ENCODE assay signal across 15 cellular contexts in the genomic region with DNA sequence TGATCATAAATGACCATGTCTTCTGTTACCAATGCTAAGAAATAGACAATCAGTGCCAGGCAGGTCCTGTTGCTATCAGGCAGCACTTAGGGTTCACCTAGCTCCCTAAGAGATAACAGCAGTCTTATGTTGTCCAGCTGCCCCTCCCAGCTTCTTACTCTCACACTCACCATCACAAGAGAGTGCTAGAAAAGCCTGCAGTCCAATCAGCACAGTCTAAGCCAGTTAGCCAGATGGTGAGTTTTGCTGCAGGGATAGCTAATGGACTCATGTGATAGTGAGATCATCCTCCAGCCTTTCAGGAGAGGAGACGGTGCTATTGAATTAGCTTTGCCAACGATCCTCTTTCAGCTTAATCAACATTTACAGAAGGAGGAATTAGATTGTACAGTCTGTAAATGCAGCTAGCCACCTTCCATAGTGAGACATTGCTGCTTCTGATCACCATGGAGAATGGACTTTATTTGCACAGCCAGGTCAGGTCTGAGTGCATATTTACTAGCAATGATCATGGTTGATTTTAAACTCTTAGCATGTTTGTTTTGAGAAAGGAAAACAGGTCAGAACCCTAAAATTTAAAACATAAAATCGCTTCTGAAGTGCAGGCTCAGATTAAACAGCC.
DNase-seq lines count a peak whose midpoint lies in the region; TF ChIP-seq lines count a peak whose summit lies in the region.
"Had no signal": no experiment of that assay in that cellular context is flagged by ENCODE, and none has a peak within 500 bp of the region (broad histone marks: within the 10 kb centered on the region; RNA-seq: fewer than 3 reads in every experiment).

No MANE protein-coding gene starts in this region.

- H3K27me3 ChIP-seq in osteoblast (ENCODE audit: insufficient read depth, low read length), result no peaks in the 10 kb centered on the region
- H3K27me3 ChIP-seq: dorsolateral prefrontal cortex had no signal

- H2AFZ ChIP-seq in osteoblast (ENCODE audit: low read length), result no peak overlapping the region

- H3K4me2 ChIP-seq in osteoblast (ENCODE audit: insufficient read depth, low read length), result no peak overlapping the region
- H3K4me2 ChIP-seq: KMS-11 had no signal

- H3K36me3 ChIP-seq in osteoblast (ENCODE audit: insufficient read depth, low read length), result no peaks in the 10 kb centered on the region

- H3K27ac ChIP-seq in osteoblast (ENCODE audit: low read depth, low read length), result no peak overlapping the region
- H3K27ac ChIP-seq: C4-2B, dorsolateral prefrontal cortex, KMS-11 had no signal

- peaks cover 3% of the 10 kb centered on the region for H3K9me3 ChIP-seq in osteoblast (ENCODE audit: low read depth, low read length)

- no peak overlapping the region for H3K4me3 ChIP-seq in osteoblast (ENCODE audit: insufficient read depth, low read length)
- H3K4me3 ChIP-seq: dorsolateral prefrontal cortex had no signal

- TF ChIP-seq CTCF in osteoblast (IDR thresholded peaks at IDR 0.05; ENCODE audit: extremely low read depth, low read depth, low read length), result no peak

- H3K4me1 ChIP-seq in osteoblast (ENCODE audit: insufficient read depth, low read length), result no peaks in the 10 kb centered on the region

- DNase-seq in HuH-7 (ENCODE audit: low spot score), result peak; percentile 1
- DNase-seq in NCI-H2171 treated with DMSO at 0.1 percent for 48 hours (lab: John Stamatoyannopoulos, UW), result peak; percentile 87
- peak; percentile 9 for DNase-seq in amniotic epithelial cell (ENCODE audit: low read depth)
- DNase-seq in myocyte (ENCODE audit: low read depth), result peak; percentile 53
- DNase-seq in osteoblast (ENCODE audit: insufficient read length, low spot score, missing footprints), result no peak
- DNase-seq in AML-193 (lab: John Stamatoyannopoulos, UW), result no peak
- no peak for DNase-seq in NCI-H1105 (lab: John Stamatoyannopoulos, UW)
- DNase-seq in medulla oblongata (ENCODE audit: extremely low spot score), result no peak
- DNase-seq: activated CD4-positive, alpha-beta T cell treated with anti-CD3 and anti-CD28 coated beads for 4 hours; activated T-cell treated with anti-CD3 and anti-CD28 coated beads, Interleukin-2, amount 50 U/mL, for 72 hours; dorsolateral prefrontal cortex; left cardiac atrium; natural killer cell had no signal

- H4K20me1 ChIP-seq in osteoblast (ENCODE audit: insufficient read depth, low read length), result no peaks in the 10 kb centered on the region

- no peaks in the 10 kb centered on the region for H3K79me2 ChIP-seq in osteoblast (ENCODE audit: insufficient read depth, low read length)

Comparison
In these comparisons a context has a peak if more than half of its experiments do, and no peak if none do; other contexts are left out.
1. DNase-seq: peak in HuH-7 (single experiment), NCI-H2171 treated with DMSO at 0.1 percent for 48 hours (single experiment), amniotic epithelial cell (single experiment) and myocyte (single experiment); none in osteoblast (single experiment), AML-193 (0 of 2), NCI-H1105 (single experiment) and medulla oblongata (single experiment).